15 cellular contexts compared by ENCODE assay signal in genomic region chr15:49415638-49416037, GRCh38. TPM values are rescaled to one million over a fixed set of nuclear protein-coding genes. Genes with fewer than 3 reads are reported as not detected.
DNase-seq lines count a peak whose midpoint lies in the region; ATAC-seq and TF ChIP-seq lines count a peak whose summit lies in the region.
"Had no signal": no experiment of that assay in that cellular context is flagged by ENCODE, and none has a peak within 500 bp of the region (broad histone marks: within the 10 kb centered on the region; RNA-seq: fewer than 3 reads in every experiment).

No MANE protein-coding gene starts in this region.

- CTCF ChIA-PET in activated CD8-positive, alpha-beta T cell treated with anti-CD3 and anti-CD28 coated beads for 36 hours (lab: Charles Lee): no interaction called here

- 92% methylated on average over 1 of the region's 1 CpG for WGBS in right cardiac atrium
- 20 to 73% methylated on average over 1 of the region's 1 CpG for WGBS in transverse colon (ENCODE audit: low coverage in 1 of 2), 2 donors

- no peaks in the 10 kb centered on the region for H3K36me3 Mint-ChIP-seq in CD14-positive monocyte
- H3K36me3 Mint-ChIP-seq in activated CD8-positive, alpha-beta T cell treated with anti-CD3 and anti-CD28 coated beads for 36 hours (ENCODE audit: low read depth): no peaks in the 10 kb centered on the region

- DNase-seq in AG08396 (ENCODE audit: low spot score) (peak; percentile 32), LNCaP clone FGC (ENCODE audit: low read depth) (peak; percentile 15), astrocyte of the hippocampus (ENCODE audit: low read depth, low spot score) (peak; percentile 6), foreskin keratinocyte (peak; percentile 42 to 73), right cardiac atrium (no peak), CD14-positive monocyte (ENCODE audit: low spot score) (no peak), transverse colon (no peak)
- DNase-seq in activated CD8-positive, alpha-beta T cell treated with anti-CD3 and anti-CD28 coated beads for 36 hours: no peak
- DNase-seq: activated CD8-positive, alpha-beta memory T cell treated with anti-CD3 and anti-CD28 coated beads, Interleukin-2, amount 50 U/mL, for 48 hours; colonic mucosa; gastrocnemius medialis; NCI-H1105 treated with DMSO at 0.1 percent for 48 hours; pancreas had no signal

- no peak overlapping the region for H3K27ac Mint-ChIP-seq in CD14-positive monocyte
- no peak overlapping the region for H3K27ac Mint-ChIP-seq in activated CD8-positive, alpha-beta T cell treated with anti-CD3 and anti-CD28 coated beads for 36 hours
- H3K27ac Mint-ChIP-seq: activated naive CD4-positive, alpha-beta T cell treated with anti-CD3 and anti-CD28 coated beads, Interleukin-2, amount 50 U/mL, for 24 hours had no signal

- no peaks in the 10 kb centered on the region for H3K27me3 ChIP-seq in foreskin keratinocyte
- H3K27me3 ChIP-seq in right cardiac atrium (ENCODE audit: control insufficient read depth, insufficient read depth): no peaks in the 10 kb centered on the region
- H3K27me3 ChIP-seq in transverse colon: no peaks in the 10 kb centered on the region
- H3K27me3 ChIP-seq: BLaER1 treated with 17β-estradiol and CSF1 and Interleukin-3, amounts not matched to agents 10 nM and 100 nM; colonic mucosa; gastrocnemius medialis; pancreas had no signal

- peaks cover 0 to 10% (median 1%) of the 10 kb centered on the region in 7 donors for H3K9me3 Mint-ChIP-seq in CD14-positive monocyte
- no peaks in the 10 kb centered on the region for H3K9me3 Mint-ChIP-seq in activated CD8-positive, alpha-beta T cell treated with anti-CD3 and anti-CD28 coated beads for 36 hours
- H3K9me3 Mint-ChIP-seq: activated naive CD4-positive, alpha-beta T cell treated with anti-CD3 and anti-CD28 coated beads, Interleukin-2, amount 50 U/mL, for 24 hours had no signal

- POLR2A ChIA-PET in activated CD8-positive, alpha-beta T cell treated with anti-CD3 and anti-CD28 coated beads for 36 hours (lab: Charles Lee): no interaction called here

- H3K4me1 Mint-ChIP-seq in CD14-positive monocyte: no peaks in the 10 kb centered on the region
- H3K4me1 Mint-ChIP-seq in activated CD8-positive, alpha-beta T cell treated with anti-CD3 and anti-CD28 coated beads for 36 hours (ENCODE audit: low read depth): no peaks in the 10 kb centered on the region
- H3K4me1 Mint-ChIP-seq: activated naive CD4-positive, alpha-beta T cell treated with anti-CD3 and anti-CD28 coated beads, Interleukin-2, amount 50 U/mL, for 24 hours had no signal

- no peaks in the 10 kb centered on the region for H3K9me3 ChIP-seq in right cardiac atrium (ENCODE audit: control insufficient read depth, low read length)
- H3K9me3 ChIP-seq in transverse colon: no peaks in the 10 kb centered on the region
- H3K9me3 ChIP-seq: BLaER1 treated with 17β-estradiol and CSF1 and Interleukin-3, amounts not matched to agents 10 nM and 100 nM; colonic mucosa; gastrocnemius medialis; pancreas had no signal

- H3K4me1 ChIP-seq in foreskin keratinocyte (peaks cover 9% of the 10 kb centered on the region), right cardiac atrium (ENCODE audit: control insufficient read depth, insufficient read depth, low read length) (no peaks in the 10 kb centered on the region), transverse colon (peaks cover 0 to 2% (median 0%) of the 10 kb centered on the region in 4 donors)
- H3K4me1 ChIP-seq: BLaER1 treated with 17β-estradiol and CSF1 and Interleukin-3, amounts not matched to agents 10 nM and 100 nM; colonic mucosa; gastrocnemius medialis; pancreas had no signal

- no peaks in the 10 kb centered on the region for H3K36me3 ChIP-seq in transverse colon
- H3K36me3 ChIP-seq: BLaER1 treated with 17β-estradiol and CSF1 and Interleukin-3, amounts not matched to agents 10 nM and 100 nM; colonic mucosa; gastrocnemius medialis; pancreas had no signal

- TF ChIP-seq EP300 in transverse colon (IDR thresholded peaks at IDR 0.05; ENCODE audit: low read depth): no peak

- peaks cover 0 to 2% (median 0%) of the 10 kb centered on the region in 3 donors for H3K27me3 Mint-ChIP-seq in CD14-positive monocyte (ENCODE audit: low read depth in 3 of 3)
- H3K27me3 Mint-ChIP-seq in activated CD8-positive, alpha-beta T cell treated with anti-CD3 and anti-CD28 coated beads for 36 hours: peaks cover 9% of the 10 kb centered on the region

- in situ Hi-C loops in transverse colon (cut with MboI; ENCODE audit: low pct_ligation_motif_present in 1 of 4, low pct_unique_long_range_greater_than_20kb in 1 of 4, low sequenced_read_pairs in 3 of 4): loop anchor here (25.0 kb wide), 3 partner anchors 178 to 722 kb away; no protein-coding TSS in a partner anchor

- peak; percentile 70 for ATAC-seq in foreskin keratinocyte
- ATAC-seq in right cardiac atrium: no peak
- no peak for ATAC-seq in activated CD8-positive, alpha-beta T cell treated with anti-CD3 and anti-CD28 coated beads for 36 hours
- ATAC-seq: gastrocnemius medialis, pancreas had no signal

- H3K4me3 ChIP-seq in LNCaP clone FGC (ENCODE audit: low read depth, low read length) (no peak overlapping the region), right cardiac atrium (ENCODE audit: low read length) (no peak overlapping the region), transverse colon (no peak overlapping the region)
- H3K4me3 ChIP-seq: BLaER1 treated with 17β-estradiol and CSF1 and Interleukin-3, amounts not matched to agents 10 nM and 100 nM; colonic mucosa; gastrocnemius medialis; pancreas had no signal

- H3K27ac ChIP-seq in foreskin keratinocyte (no peak overlapping the region), right cardiac atrium (ENCODE audit: low read length) (no peak overlapping the region), transverse colon (no peak overlapping the region)
- H3K27ac ChIP-seq: BLaER1 treated with 17β-estradiol and CSF1 and Interleukin-3, amounts not matched to agents 10 nM and 100 nM; colonic mucosa; gastrocnemius medialis; pancreas had no signal

- TF ChIP-seq CTCF in LNCaP clone FGC (IDR thresholded peaks at IDR 0.05; ENCODE audit: control insufficient read depth, extremely low read depth, insufficient read depth) (no peak), foreskin keratinocyte (conservative IDR thresholded peaks at IDR 0.05) (no peak), CD14-positive monocyte (IDR thresholded peaks at IDR 0.05) (no peak), transverse colon (IDR thresholded peaks at IDR 0.05) (no peak)
- TF ChIP-seq CTCF in activated CD8-positive, alpha-beta T cell treated with anti-CD3 and anti-CD28 coated beads for 36 hours (IDR thresholded peaks at IDR 0.05): no peak

- TF ChIP-seq POLR2A in transverse colon (IDR thresholded peaks at IDR 0.05): no peak

- no peak overlapping the region for H3K4me3 Mint-ChIP-seq in CD14-positive monocyte
- H3K4me3 Mint-ChIP-seq in activated CD8-positive, alpha-beta T cell treated with anti-CD3 and anti-CD28 coated beads for 36 hours: no peak overlapping the region
- H3K4me3 Mint-ChIP-seq: activated naive CD4-positive, alpha-beta T cell treated with anti-CD3 and anti-CD28 coated beads, Interleukin-2, amount 50 U/mL, for 24 hours had no signal

- intact Hi-C loops in right cardiac atrium (cut with DNase I): loop anchor here in 2 of 4 donors (5.0 kb wide), 1 partner anchor 183 kb away; no protein-coding TSS in a partner anchor
- intact Hi-C loops in CD14-positive monocyte (cut with micrococcal nuclease): no loop called here
- intact Hi-C loops in transverse colon (cut with DNase I; ENCODE audit: low total_unique reads): loop anchor here (10.0 kb wide), 1 partner anchor 551 kb away; no protein-coding TSS in a partner anchor
- intact Hi-C loops in activated CD8-positive, alpha-beta T cell treated with anti-CD3 and anti-CD28 coated beads for 36 hours (cut with micrococcal nuclease): no loop called here

RNA-seq across cellular contexts. Expression of gene FGF7, which starts 7.4 kb away (rescaled TPM):
- not detected in 2 replicates for total RNA-seq in foreskin keratinocyte
- not detected in 2 replicates for polyA plus RNA-seq in foreskin keratinocyte
- total RNA-seq in right cardiac atrium: 10 to 100 TPM; 29.0 to 50.0 (median 39.0) TPM
- polyA plus RNA-seq in right cardiac atrium: 21.3 TPM
- not detected for polyA plus RNA-seq in CD14-positive monocyte
- total RNA-seq in transverse colon: 10 to 100 TPM; 11.2 to 18.6 (median 17.9) TPM
- not detected for total RNA-seq in activated CD8-positive, alpha-beta T cell treated with anti-CD3 and anti-CD28 coated beads for 36 hours

Comparison
In these comparisons a context has a peak if more than half of its experiments do, and no peak if none do; other contexts are left out.
1. DNase-seq: peak in AG08396 (single experiment), LNCaP clone FGC (single experiment), astrocyte of the hippocampus (single experiment) and foreskin keratinocyte (2 of 2); none in right cardiac atrium (0 of 3), CD14-positive monocyte (single experiment), transverse colon (single experiment) and activated CD8-positive, alpha-beta T cell treated with anti-CD3 and anti-CD28 coated beads for 36 hours (single experiment).
2. RNA of gene FGF7, which starts 7.4 kb away (total RNA-seq): 29.0 to 50.0 TPM in right cardiac atrium and 11.2 to 18.6 TPM in transverse colon; not detected in activated CD8-positive, alpha-beta T cell treated with anti-CD3 and anti-CD28 coated beads for 36 hours and not detected in foreskin keratinocyte; every median in the first group is over 10 times any median in the second.